Comparison of ENCODE assay signal across 8 cellular contexts in genomic region chr17:10698116-10698818, GRCh38. TPM values are rescaled to one million over a fixed set of nuclear protein-coding genes. Genes with fewer than 3 reads are reported as not detected.
DNase-seq lines count a peak whose midpoint lies in the region; ATAC-seq and TF ChIP-seq lines count a peak whose summit lies in the region.

No MANE protein-coding gene starts in this region.

- no peak for DNase-seq in activated naive CD4-positive, alpha-beta T cell (lab: John Stamatoyannopoulos, UW)
- no peak for DNase-seq in T-helper 2 cell treated with Interferon-gamma antibody and Interleukin-4, amounts not matched to agents 5 μg/mL and 100 μg/mL, for 36 hours (ENCODE audit: low spot score)
- DNase-seq in fibroblast of the aortic adventitia (ENCODE audit: low read depth): peak; percentile 46
- peak; percentile 85 for DNase-seq in osteoblast (ENCODE audit: insufficient read length, low spot score, missing footprints)
- no peak for DNase-seq in posterior vena cava (ENCODE audit: low spot score)

- peak overlapping the region; percentile 87 for H3K4me2 ChIP-seq in osteoblast (ENCODE audit: insufficient read depth, low read length)

- no peaks in the 10 kb centered on the region for H4K20me1 ChIP-seq in osteoblast (ENCODE audit: insufficient read depth, low read length)

- H3K27ac ChIP-seq in osteoblast (ENCODE audit: low read depth, low read length): peak overlapping the region; percentile 74

- intact Hi-C loops in posterior vena cava (cut with DNase I): loop anchor here in 1 of 2 donors (10.0 kb wide), 1 partner anchor 53 kb away; no protein-coding TSS in a partner anchor

- H3K27me3 ChIP-seq in osteoblast (ENCODE audit: insufficient read depth, low read length): no peaks in the 10 kb centered on the region

- H3K27me3 Mint-ChIP-seq in activated naive CD4-positive, alpha-beta T cell treated with anti-CD3 and anti-CD28 coated beads, Interleukin-2, amount 50 U/mL, for 24 hours: no peaks in the 10 kb centered on the region
- no peaks in the 10 kb centered on the region for H3K27me3 Mint-ChIP-seq in T-helper 2 cell treated with Interferon-gamma antibody and Interleukin-4, amounts not matched to agents 5 μg/mL and 100 μg/mL, for 36 hours (ENCODE audit: low read depth)

- ATAC-seq in GM18519 (IDR thresholded peaks at IDR 0.05; ENCODE audit: low FRiP score, unreplicated experiment): no peak
- ATAC-seq in activated CD4-positive, CD25-positive, alpha-beta regulatory T cell treated with anti-CD3 and anti-CD28 coated beads, Interleukin-2, amount 50 U/mL, for 24 hours: no peak

- H3K4me1 Mint-ChIP-seq in activated naive CD4-positive, alpha-beta T cell treated with anti-CD3 and anti-CD28 coated beads, Interleukin-2, amount 50 U/mL, for 24 hours: peaks cover 69% of the 10 kb centered on the region
- peaks cover 41% of the 10 kb centered on the region for H3K4me1 Mint-ChIP-seq in T-helper 2 cell treated with Interferon-gamma antibody and Interleukin-4, amounts not matched to agents 5 μg/mL and 100 μg/mL, for 36 hours (ENCODE audit: low read depth)

- peaks cover 19% of the 10 kb centered on the region for H3K36me3 ChIP-seq in osteoblast (ENCODE audit: insufficient read depth, low read length)

- peaks cover 70% of the 10 kb centered on the region for H3K79me2 ChIP-seq in osteoblast (ENCODE audit: insufficient read depth, low read length)

- no peak for TF ChIP-seq CTCF in fibroblast of the aortic adventitia (IDR thresholded peaks at IDR 0.05; ENCODE audit: insufficient read depth, low read length)
- no peak for TF ChIP-seq CTCF in osteoblast (IDR thresholded peaks at IDR 0.05; ENCODE audit: extremely low read depth, low read depth, low read length)

- H3K4me3 Mint-ChIP-seq in activated naive CD4-positive, alpha-beta T cell treated with anti-CD3 and anti-CD28 coated beads, Interleukin-2, amount 50 U/mL, for 24 hours: peak overlapping the region; percentile 99
- H3K4me3 Mint-ChIP-seq in T-helper 2 cell treated with Interferon-gamma antibody and Interleukin-4, amounts not matched to agents 5 μg/mL and 100 μg/mL, for 36 hours: peak overlapping the region; percentile 94

- H3K9me3 Mint-ChIP-seq in activated naive CD4-positive, alpha-beta T cell treated with anti-CD3 and anti-CD28 coated beads, Interleukin-2, amount 50 U/mL, for 24 hours: no peaks in the 10 kb centered on the region
- H3K9me3 Mint-ChIP-seq in T-helper 2 cell treated with Interferon-gamma antibody and Interleukin-4, amounts not matched to agents 5 μg/mL and 100 μg/mL, for 36 hours: no peaks in the 10 kb centered on the region

- H3K4me1 ChIP-seq in osteoblast (ENCODE audit: insufficient read depth, low read length): peaks cover 19% of the 10 kb centered on the region

- H3K4me3 ChIP-seq in fibroblast of the aortic adventitia (ENCODE audit: low read depth, low read length) (peak overlapping the region; percentile 93), osteoblast (ENCODE audit: insufficient read depth, low read length) (peak overlapping the region; percentile 80)

- H3K27ac Mint-ChIP-seq in activated naive CD4-positive, alpha-beta T cell treated with anti-CD3 and anti-CD28 coated beads, Interleukin-2, amount 50 U/mL, for 24 hours: peak overlapping the region; percentile 98
- H3K27ac Mint-ChIP-seq in T-helper 2 cell treated with Interferon-gamma antibody and Interleukin-4, amounts not matched to agents 5 μg/mL and 100 μg/mL, for 36 hours: peak overlapping the region; percentile 95

- H2AFZ ChIP-seq in osteoblast (ENCODE audit: low read length): peak overlapping the region; percentile 75

- H3K36me3 Mint-ChIP-seq in activated naive CD4-positive, alpha-beta T cell treated with anti-CD3 and anti-CD28 coated beads, Interleukin-2, amount 50 U/mL, for 24 hours: peaks cover 18% of the 10 kb centered on the region
- peaks cover 35% of the 10 kb centered on the region for H3K36me3 Mint-ChIP-seq in T-helper 2 cell treated with Interferon-gamma antibody and Interleukin-4, amounts not matched to agents 5 μg/mL and 100 μg/mL, for 36 hours (ENCODE audit: low read depth)

- no peaks in the 10 kb centered on the region for H3K9me3 ChIP-seq in osteoblast (ENCODE audit: low read depth, low read length)

RNA-seq across cellular contexts. Expression of gene ADPRM, which starts 0.9 kb away (rescaled TPM):
- total RNA-seq in fibroblast of the aortic adventitia (ENCODE audit: low replicate concordance) (9.3 and 18.3 TPM in 2 replicates), osteoblast (17.4 and 22.1 TPM in 2 replicates), posterior vena cava (10 to 100 TPM in 1 of 2 donors, 1 to 10 TPM in 1; 8.5 to 12.0 TPM)

RNA-seq across cellular contexts. Expression of gene SCO1, which starts 0.9 kb away (rescaled TPM):
- total RNA-seq in fibroblast of the aortic adventitia (ENCODE audit: low replicate concordance) (22.1 and 69.7 TPM in 2 replicates), osteoblast (16.5 and 18.8 TPM in 2 replicates), posterior vena cava (10 to 100 TPM; 21.7 to 25.8 TPM)

RNA-seq across cellular contexts. Expression of gene TMEM220, which starts 31.6 kb away (rescaled TPM):
- total RNA-seq in fibroblast of the aortic adventitia (ENCODE audit: low replicate concordance): 4.1 and 6.2 TPM in 2 replicates
- total RNA-seq in osteoblast: 3.2 and 3.3 TPM in 2 replicates
- 10 to 100 TPM; 11.8 to 15.2 TPM for total RNA-seq in posterior vena cava

RNA-seq across cellular contexts. Expression of gene MYH3, which starts 41.2 kb away (rescaled TPM):
- total RNA-seq in fibroblast of the aortic adventitia (ENCODE audit: low replicate concordance) (0.45 and 1.1 TPM in 2 replicates), osteoblast (0.88 and 1.8 TPM in 2 replicates), posterior vena cava (10 to 100 TPM; 19.9 to 75.1 TPM)

Comparison
In these comparisons a context has a peak if more than half of its experiments do, and no peak if none do; other contexts are left out.
1. DNase-seq: peak in fibroblast of the aortic adventitia (single experiment) and osteoblast (single experiment); none in activated naive CD4-positive, alpha-beta T cell (0 of 4), T-helper 2 cell treated with Interferon-gamma antibody and Interleukin-4, amounts not matched to agents 5 μg/mL and 100 μg/mL, for 36 hours (single experiment) and posterior vena cava (single experiment).